ENCODE assay signal across 8 cellular contexts in genomic region chr5:128539038-128539429, GRCh38. TPM values are rescaled to one million over a fixed set of nuclear protein-coding genes. Genes with fewer than 3 reads are reported as not detected.
DNase-seq lines count a peak whose midpoint lies in the region; ATAC-seq and TF ChIP-seq lines count a peak whose summit lies in the region.

No MANE protein-coding gene starts in this region.

- no peak overlapping the region for H3K27ac Mint-ChIP-seq in CD4-positive, alpha-beta memory T cell

- H3K4me1 ChIP-seq in ascending aorta (peaks cover 6% of the 10 kb centered on the region in 2 donors), iPS DF 6.9 (ENCODE audit: control insufficient read depth, insufficient read depth, low read length) (peaks cover 2% of the 10 kb centered on the region; the same call in 1 of the 2 replicates)
- no peaks in the 10 kb centered on the region for H3K4me1 ChIP-seq in CD4-positive, alpha-beta memory T cell (ENCODE audit: insufficient read depth, low read length)

- POLR2A ChIA-PET in CD4-positive, alpha-beta memory T cell (lab: Charles Lee; ENCODE audit: partially characterized antibody), result no interaction called here

- CTCF ChIA-PET in CD4-positive, alpha-beta memory T cell (lab: Charles Lee; ENCODE audit: partially characterized antibody), result no interaction called here

- TF ChIP-seq CTCF in HFF-Myc (IDR thresholded peaks at IDR 0.05; ENCODE audit: low read depth, low read length, missing control alignments) (no peak), ascending aorta (IDR thresholded peaks at IDR 0.05) (no peak)

- H3K27ac ChIP-seq in ascending aorta (no peak overlapping the region), iPS DF 6.9 (ENCODE audit: low read length) (no peak overlapping the region)
- no peak overlapping the region for H3K27ac ChIP-seq in CD4-positive, alpha-beta memory T cell (ENCODE audit: low read depth, low read length)

- H3K4me3 Mint-ChIP-seq in CD4-positive, alpha-beta memory T cell, result no peak overlapping the region

- H3K4me3 ChIP-seq in HFF-Myc (replicated peaks; ENCODE audit: low read depth, low read length) (peak overlapping the region; percentile 89), ascending aorta (peak overlapping the region; percentile 53 to 63), iPS DF 6.9 (ENCODE audit: low read length) (peak overlapping the region; percentile 68; the same call in 1 of the 2 replicates), skeletal muscle cell (ENCODE audit: low read depth, low read length) (peak overlapping the region; percentile 79)
- no peak overlapping the region for H3K4me3 ChIP-seq in CD4-positive, alpha-beta memory T cell (ENCODE audit: low read length in 2 of 2)

- H3K9me3 Mint-ChIP-seq in CD4-positive, alpha-beta memory T cell, result peaks cover 0 to 14% (median 8%) of the 10 kb centered on the region in 8 donors

- H3K27me3 ChIP-seq in ascending aorta (peaks cover 15% of the 10 kb centered on the region), iPS DF 6.9 (ENCODE audit: control insufficient read depth, insufficient read depth, low read length) (peaks cover 16% of the 10 kb centered on the region; the same call in 1 of the 2 replicates)
- H3K27me3 ChIP-seq in CD4-positive, alpha-beta memory T cell (ENCODE audit: insufficient read depth, low read length), result peaks cover 3% of the 10 kb centered on the region

- intact Hi-C loops in ascending aorta (cut with DNase I), result no loop called here
- intact Hi-C loops in CD4-positive, alpha-beta memory T cell (cut with micrococcal nuclease), result no loop called here

- DNase-seq in HFF-Myc (ENCODE audit: extremely low read depth, low read depth) (no peak), ascending aorta (ENCODE audit: low spot score in 2 of 2) (no peak), iPS DF 6.9 (ENCODE audit: low read depth, low spot score) (peak; percentile 4), skeletal muscle cell (ENCODE audit: low read depth) (no peak), T-helper 9 cell (no peak), NOMO-1 treated with dmso at 0.1 percent for 144 hours (lab: John Stamatoyannopoulos, UW; ENCODE audit: unreplicated experiment) (no peak)
- DNase-seq in CD4-positive, alpha-beta memory T cell, result no peak

- H3K9me3 ChIP-seq in ascending aorta (no peaks in the 10 kb centered on the region), iPS DF 6.9 (ENCODE audit: control insufficient read depth, insufficient read depth, low read length) (no peaks in the 10 kb centered on the region)
- H3K9me3 ChIP-seq in CD4-positive, alpha-beta memory T cell (ENCODE audit: control insufficient read depth in 1 of 2, low read length in 2 of 2), result no peaks in the 10 kb centered on the region

- peaks cover 0 to 2% (median 0%) of the 10 kb centered on the region in 4 donors for H3K4me1 Mint-ChIP-seq in CD4-positive, alpha-beta memory T cell

- H3K36me3 ChIP-seq in ascending aorta (no peaks in the 10 kb centered on the region), iPS DF 6.9 (ENCODE audit: control insufficient read depth, insufficient read depth, low read length) (no peaks in the 10 kb centered on the region)
- H3K36me3 ChIP-seq in CD4-positive, alpha-beta memory T cell (ENCODE audit: insufficient read depth, low read length), result no peaks in the 10 kb centered on the region

- no CpG with 5 or more reads among the region's 20 CpGs for WGBS in iPS DF 6.9 (ENCODE audit: insufficient coverage, insufficient read length)

- H3K27me3 Mint-ChIP-seq in CD4-positive, alpha-beta memory T cell, result peaks cover 12 to 23% of the 10 kb centered on the region in 2 donors

- no peak for ATAC-seq in GM18502 (IDR thresholded peaks at IDR 0.05; ENCODE audit: poor library complexity, unreplicated experiment)

- peaks cover 0 to 4% of the 10 kb centered on the region in 2 donors for H3K36me3 Mint-ChIP-seq in CD4-positive, alpha-beta memory T cell

RNA-seq across cellular contexts. Expression of gene FBN2, which starts 1.0 kb away (rescaled TPM):
- total RNA-seq in ascending aorta, result 0.11 TPM
- total RNA-seq in CD4-positive, alpha-beta memory T cell, result under 1 TPM; 0.15 to 0.30 TPM
- polyA plus RNA-seq in CD4-positive, alpha-beta memory T cell, result not detected

Comparison
In these comparisons a context has a peak if more than half of its experiments do, and no peak if none do; other contexts are left out.
1. H3K4me3 ChIP-seq: peak in HFF-Myc (single experiment), ascending aorta (2 of 2), iPS DF 6.9 (single experiment) and skeletal muscle cell (single experiment); none in CD4-positive, alpha-beta memory T cell (0 of 2).